8 cellular contexts compared by ENCODE assay signal in the genomic region with DNA sequence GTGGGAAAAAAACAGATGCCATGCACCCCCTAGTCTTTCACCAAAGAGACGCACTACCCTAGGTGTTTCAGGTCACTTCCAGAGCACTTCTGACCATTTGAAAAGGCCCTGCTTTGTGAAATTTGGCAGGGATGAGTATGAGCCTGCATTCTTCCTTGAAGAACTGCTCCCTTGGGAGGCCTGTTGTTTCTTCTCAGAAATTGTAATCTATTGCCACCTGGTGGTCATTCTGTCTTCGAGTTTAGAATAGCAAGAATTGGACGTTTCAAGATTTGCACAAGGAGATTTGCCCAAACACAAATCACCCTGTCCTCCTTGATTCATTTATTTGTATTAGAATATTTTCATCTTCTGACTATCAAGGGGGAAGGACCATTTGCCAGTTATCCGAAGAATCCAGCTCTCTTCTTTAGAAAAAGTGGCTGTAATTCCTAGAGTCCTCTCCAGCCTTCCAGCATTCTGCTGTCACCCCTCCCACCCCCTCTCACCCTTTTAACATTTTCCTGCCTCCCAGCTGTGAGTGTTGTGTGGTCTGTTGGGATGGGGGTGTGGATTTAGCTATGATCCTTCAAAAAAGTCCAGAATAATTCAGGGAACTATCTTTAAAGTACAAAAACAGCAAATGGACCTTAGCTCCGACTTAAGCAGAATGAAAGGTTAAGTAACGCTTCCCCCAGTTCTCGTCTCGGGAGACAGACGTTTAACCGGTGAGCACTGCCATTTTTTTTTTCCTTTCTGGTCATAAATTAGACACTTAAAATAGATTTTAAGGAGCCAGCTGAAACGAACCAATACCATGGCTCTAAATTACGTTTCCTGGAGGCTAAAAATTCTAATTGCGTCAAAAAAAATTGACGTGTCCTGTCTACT. TPM values are rescaled to one million over a fixed set of nuclear protein-coding genes. Genes with fewer than 3 reads are reported as not detected.
DNase-seq lines count a peak whose midpoint lies in the region; ATAC-seq, FAIRE-seq and TF ChIP-seq lines count a peak whose summit lies in the region.

No MANE protein-coding gene starts in this region.

- no peak overlapping the region for H3K4me3 Mint-ChIP-seq in Calu3 (ENCODE audit: low read depth, unreplicated experiment)
- H3K4me3 Mint-ChIP-seq in stimulated activated effector memory CD8-positive, alpha-beta T cell treated with anti-CD3 and anti-CD28 coated beads, Interleukin-12 subunit alpha, Interleukin-12 subunit beta, amount 100 ng/mL, for 72 hours, result no peak overlapping the region

- no peak for TF ChIP-seq POLR2A in GM12878 (IDR thresholded peaks at IDR 0.05; ENCODE audit: low read depth, low read length)

- no peak overlapping the region for H3K27ac Mint-ChIP-seq in Calu3 (ENCODE audit: unreplicated experiment)
- peak overlapping the region; percentile 37 for H3K27ac Mint-ChIP-seq in stimulated activated effector memory CD8-positive, alpha-beta T cell treated with anti-CD3 and anti-CD28 coated beads, Interleukin-12 subunit alpha, Interleukin-12 subunit beta, amount 100 ng/mL, for 72 hours

- WGBS in GM12878 (ENCODE audit: insufficient coverage, insufficient replicate concordance, low lambda C conversion rate, missing lambda C conversion rate), result under 1% methylated on average over 14 of the region's 14 CpGs

- no peak for TF ChIP-seq EP300 in GM12878 (IDR thresholded peaks at IDR 0.05; ENCODE audit: borderline replicate concordance in 1 of 2, control insufficient read depth in 1 of 2, low read depth in 2 of 2, low read length in 2 of 2)

- no peak overlapping the region for H3K4me3 ChIP-seq in GM12878
- H3K4me3 ChIP-seq in iPS-20b (ENCODE audit: low read length), result peak overlapping the region; percentile 62

- no peaks in the 10 kb centered on the region for H3K9me3 Mint-ChIP-seq in Calu3 (ENCODE audit: low read depth, unreplicated experiment)
- H3K9me3 Mint-ChIP-seq in stimulated activated effector memory CD8-positive, alpha-beta T cell treated with anti-CD3 and anti-CD28 coated beads, Interleukin-12 subunit alpha, Interleukin-12 subunit beta, amount 100 ng/mL, for 72 hours, result no peaks in the 10 kb centered on the region

- H3K9me3 ChIP-seq in GM12878 (replicated peaks; ENCODE audit: control insufficient read depth, insufficient read depth, low read length) (no peaks in the 10 kb centered on the region), iPS-20b (ENCODE audit: insufficient read depth, low read depth, low read length) (no peaks in the 10 kb centered on the region)

- H3K79me2 ChIP-seq in GM12878 (ENCODE audit: control insufficient read depth, insufficient read depth, low read length), result no peaks in the 10 kb centered on the region

- H3K36me3 ChIP-seq in GM12878 (ENCODE audit: control insufficient read depth in 2 of 2, insufficient read depth in 2 of 2, low read length in 1 of 2) (no peaks in the 10 kb centered on the region), iPS-20b (ENCODE audit: insufficient read depth, low read depth, low read length) (no peaks in the 10 kb centered on the region)

- no peak overlapping the region for H3K4me2 ChIP-seq in GM12878 (ENCODE audit: control insufficient read depth, insufficient read depth)

- no TSS peak for BruUV-seq in Calu3 (replicated peaks; lab: Mats Ljungman, UMichigan)
- BruUV-seq in GM12878 (replicated peaks; lab: Mats Ljungman, UMichigan), result no TSS peak

- peaks cover 31% of the 10 kb centered on the region for H3K27me3 Mint-ChIP-seq in Calu3 (ENCODE audit: unreplicated experiment)

- POLR2A ChIA-PET in GM12878 (lab: Charles Lee), result interaction anchor here (0.6 kb wide), 1 partner anchor 731 kb away, joined by 3 read pairs; no protein-coding TSS in a partner anchor

- CTCF ChIA-PET in Calu3 (lab: Charles Lee), result interaction anchor here (0.9 to 1.2 kb wide), 2 partner anchors 422 to 443 kb away, joined by 3 read pairs; no protein-coding TSS in a partner anchor
- CTCF ChIA-PET in GM12878 (lab: Yijun Ruan, JAX), result interaction anchor here (0.6 to 6.4 kb wide), 64 partner anchors 8 to 881 kb away, joined by 3 to 67 read pairs (median 4); a partner anchor contains a TSS

- FAIRE-seq in GM12878 (lab: Jason Lieb, UNC), result no peak

- 0 out of 3 replicates have a peak, but pooled peaks have one; percentile 10 for ATAC-seq in GM12878
- ATAC-seq in stimulated activated effector memory CD8-positive, alpha-beta T cell treated with anti-CD3 and anti-CD28 coated beads, Interleukin-12 subunit alpha, Interleukin-12 subunit beta, amount 100 ng/mL, for 72 hours, result no peak
- no peak for ATAC-seq in GM18861 (IDR thresholded peaks at IDR 0.05; ENCODE audit: unreplicated experiment)
- ATAC-seq in HG02610 (IDR thresholded peaks at IDR 0.05; ENCODE audit: unreplicated experiment), result no peak

- peaks cover 8% of the 10 kb centered on the region for H3K4me1 Mint-ChIP-seq in Calu3 (ENCODE audit: low read depth, unreplicated experiment)
- peaks cover 43% of the 10 kb centered on the region for H3K4me1 Mint-ChIP-seq in stimulated activated effector memory CD8-positive, alpha-beta T cell treated with anti-CD3 and anti-CD28 coated beads, Interleukin-12 subunit alpha, Interleukin-12 subunit beta, amount 100 ng/mL, for 72 hours

- H3K4me1 ChIP-seq in GM12878 (ENCODE audit: control insufficient read depth, insufficient read depth, low read length), result peaks cover 6% of the 10 kb centered on the region
- peaks cover 16% of the 10 kb centered on the region; the same call in 1 of the 2 replicates for H3K4me1 ChIP-seq in iPS-20b (ENCODE audit: insufficient read depth, low read length)

- TF ChIP-seq CTCF in Calu3 (IDR thresholded peaks at IDR 0.05; ENCODE audit: unreplicated experiment) (peak; percentile 64), GM12878 (IDR thresholded peaks at IDR 0.05 in 2 of 3, conservative IDR thresholded peaks at IDR 0.05 in 1 of 3; ENCODE audit: control insufficient read depth in 2 of 3, extremely low read depth in 1 of 3, insufficient read depth in 1 of 3, low read depth in 3 of 3, low read length in 3 of 3) (peak; percentile 51 to 74 (median 62); a peak in 5 of 6 replicates)

- RAD21 ChIA-PET in GM12878 (lab: Charles Lee; ENCODE audit: unreplicated experiment), result interaction anchor here (0.8 to 5.7 kb wide), 22 partner anchors 9 to 576 kb away, joined by 3 to 36 read pairs (median 4); no protein-coding TSS in a partner anchor

- in situ Hi-C loops in GM12878 (cut with MboI), result loop anchor here (5.0 kb wide), 2 partner anchors 451 to 576 kb away; no protein-coding TSS in a partner anchor

- H3K27me3 ChIP-seq in GM12878 (replicated peaks in 1 of 2; ENCODE audit: control insufficient read depth in 2 of 2, insufficient read depth in 2 of 2, low read length in 1 of 2) (peaks cover 5 to 16% of the 10 kb centered on the region in 2 experiments; a peak in 3 of 4 replicates), iPS-20b (ENCODE audit: insufficient read depth, low read length) (peaks cover 52% of the 10 kb centered on the region)

- no peaks in the 10 kb centered on the region for H4K20me1 ChIP-seq in GM12878 (ENCODE audit: control insufficient read depth, insufficient read depth)

- peaks cover 23% of the 10 kb centered on the region for H3K36me3 Mint-ChIP-seq in Calu3 (ENCODE audit: insufficient read depth, unreplicated experiment)
- no peaks in the 10 kb centered on the region for H3K36me3 Mint-ChIP-seq in stimulated activated effector memory CD8-positive, alpha-beta T cell treated with anti-CD3 and anti-CD28 coated beads, Interleukin-12 subunit alpha, Interleukin-12 subunit beta, amount 100 ng/mL, for 72 hours

- H3K9ac ChIP-seq in GM12878 (ENCODE audit: control insufficient read depth, insufficient read depth, low read length) (no peak overlapping the region), iPS-20b (ENCODE audit: low read depth, low read length) (no peak overlapping the region)

- peak; percentile 92 for TF ChIP-seq RAD21 in GM12878 (IDR thresholded peaks at IDR 0.05; ENCODE audit: insufficient read depth, low read depth, low read length)

- no peak overlapping the region for H3K27ac ChIP-seq in GM12878 (ENCODE audit: control insufficient read depth, insufficient read depth)
- H3K27ac ChIP-seq in iPS-20b (ENCODE audit: low read length), result no peak overlapping the region

- intact Hi-C loops in Calu3 (cut with micrococcal nuclease; ENCODE audit: unreplicated experiment), result loop anchor here (1.0 to 10.0 kb wide), 5 partner anchors 98 to 1358 kb away; a partner anchor contains a TSS
- intact Hi-C loops in GM12878 (cut with micrococcal nuclease; ENCODE audit: unreplicated experiment), result loop anchor here (1.0 to 10.0 kb wide), 4 partner anchors 101 to 577 kb away; no protein-coding TSS in a partner anchor

- no peak overlapping the region for H2AFZ ChIP-seq in GM12878 (ENCODE audit: control insufficient read depth, low read depth, low read length)

- SMC1A ChIA-PET in GM12878 (lab: Charles Lee; ENCODE audit: uncharacterized antibody, unreplicated experiment), result interaction anchor here (0.6 to 8.5 kb wide), 34 partner anchors 8 to 881 kb away, joined by 3 to 53 read pairs (median 4); no protein-coding TSS in a partner anchor

- DNase-seq in Calu3 (peak; percentile 60), HPDE6-E6E7 (ENCODE audit: extremely low spot score) (peak; percentile 44), NCI-H524 (lab: John Stamatoyannopoulos, UW) (peak; percentile 89 to 95), GM12878 (ENCODE audit: low read depth, low spot score) (no peak)
- DNase-seq in stimulated activated effector memory CD8-positive, alpha-beta T cell treated with anti-CD3 and anti-CD28 coated beads, Interleukin-12 subunit alpha, Interleukin-12 subunit beta, amount 100 ng/mL, for 72 hours (ENCODE audit: low spot score in 2 of 2), result no peak

RNA-seq across cellular contexts. Expression of a gene that starts 3.7 kb away (rescaled TPM):
- total RNA-seq in Calu3 (2022) (11.2 and 11.5 TPM in 2 replicates), GM12878 (2014; rRNA removed) (0.23 and 0.44 TPM in 2 replicates), GM12878 (2014; rRNA removed; fragmentation: Illumina TruSeq; extraction: Trizol) (0.04 and 0.18 TPM in 2 replicates), GM12878 (2021) (0.43 and 0.62 TPM in 2 replicates)
- 13.6 and 16.1 TPM in 2 replicates for total RNA-seq in GM12878 (2013; cell fraction: nucleolus; rRNA removed)
- 0.75 TPM for polyA plus RNA-seq in GM12878 (2011; ENCODE audit: low read depth)
- polyA plus RNA-seq in GM12878 (2011; rRNA removed) (2.8 and 3.4 TPM in 2 replicates), GM12878 (2014; fragmentation: Illumina TruSeq; extraction: Trizol) (0.05 and 0.22 TPM in 2 replicates), GM12878 (2014; fragmentation: Nextera tagmentation; extraction: Ambion mirVana) (under 1 TPM; 0.06 to 0.07 TPM), GM12878 (2014; rRNA removed) (0.04 and 1.1 TPM in 2 replicates), GM12878 (2016; fragmentation: Nextera tagmentation; extraction: Ambion mirVana) (1 to 10 TPM in 1 of 2 experiments, under 1 TPM in 1; 0.78 to 1.1 TPM)
- polyA plus RNA-seq in GM12878 (2011; cell fraction: cytosol; rRNA removed), result 3.1 and 3.7 TPM in 2 replicates
- polyA plus RNA-seq in GM12878 (2011; cell fraction: nucleus; rRNA removed), result 10.4 and 10.9 TPM in 2 replicates
- polyA plus RNA-seq in GM12878 (2012), result 1.7 and 2.1 TPM in 2 replicates
- 1.7 and 3.1 TPM in 2 replicates for polyA minus RNA-seq in GM12878 (2011; rRNA and poly(A)+ RNA removed)
- 1.2 and 1.9 TPM in 2 replicates for polyA minus RNA-seq in GM12878 (2011; cell fraction: cytosol; rRNA and poly(A)+ RNA removed)
- polyA minus RNA-seq in GM12878 (2011; cell fraction: nucleus; rRNA and poly(A)+ RNA removed), result 2.4 and 2.7 TPM in 2 replicates

RNA-seq across cellular contexts. Expression of a gene that starts 42.8 kb away (rescaled TPM):
- 1.2 and 2.4 TPM in 2 replicates for total RNA-seq in Calu3 (2022)
- not detected in 2 replicates for total RNA-seq in GM12878 (2013; cell fraction: nucleolus; rRNA removed)
- not detected in 2 replicates for total RNA-seq in GM12878 (2014; rRNA removed)
- not detected in 2 replicates for total RNA-seq in GM12878 (2014; rRNA removed; fragmentation: Illumina TruSeq; extraction: Trizol)
- not detected in 2 replicates for total RNA-seq in GM12878 (2021)
- polyA plus RNA-seq in GM12878 (2011; ENCODE audit: low read depth), result not detected
- 0.33 TPM in 1 of 2 replicates, not detected in the other for polyA plus RNA-seq in GM12878 (2011; rRNA removed)
- not detected in 2 replicates for polyA plus RNA-seq in GM12878 (2011; cell fraction: cytosol; rRNA removed)
- not detected in 2 replicates for polyA plus RNA-seq in GM12878 (2011; cell fraction: nucleus; rRNA removed)
- polyA plus RNA-seq in GM12878 (2012), result not detected in 2 replicates
- polyA plus RNA-seq in GM12878 (2014; fragmentation: Illumina TruSeq; extraction: Trizol), result not detected in 2 replicates
- not detected for polyA plus RNA-seq in GM12878 (2014; fragmentation: Nextera tagmentation; extraction: Ambion mirVana)
- not detected in 2 replicates for polyA plus RNA-seq in GM12878 (2014; rRNA removed)
- polyA plus RNA-seq in GM12878 (2016; fragmentation: Nextera tagmentation; extraction: Ambion mirVana), result not detected
- polyA minus RNA-seq in GM12878 (2011; rRNA and poly(A)+ RNA removed), result not detected in 2 replicates
- not detected in 2 replicates for polyA minus RNA-seq in GM12878 (2011; cell fraction: cytosol; rRNA and poly(A)+ RNA removed)
- not detected in 2 replicates for polyA minus RNA-seq in GM12878 (2011; cell fraction: nucleus; rRNA and poly(A)+ RNA removed)

Comparison
In these comparisons a context has a peak if more than half of its experiments do, and no peak if none do; other contexts are left out.
1. DNase-seq: peak in Calu3 (single experiment), HPDE6-E6E7 (single experiment) and NCI-H524 (2 of 2); none in GM12878 (single experiment) and stimulated activated effector memory CD8-positive, alpha-beta T cell treated with anti-CD3 and anti-CD28 coated beads, Interleukin-12 subunit alpha, Interleukin-12 subunit beta, amount 100 ng/mL, for 72 hours (0 of 2).